2 cellular contexts compared by ENCODE assay signal in genomic region chr19:49461130-49461529, GRCh38. TPM values are rescaled to one million over a fixed set of nuclear protein-coding genes. Genes with fewer than 3 reads are reported as not detected.
"Had no signal": no experiment of that assay in that cellular context is flagged by ENCODE, and none has a peak within 500 bp of the region (broad histone marks: within the 10 kb centered on the region; RNA-seq: fewer than 3 reads in every experiment).

No MANE protein-coding gene starts in this region.

RNA-seq across cellular contexts. Expression of gene SLC17A7, which starts 19.8 kb away (rescaled TPM):
- total RNA-seq: IMR-90 had no signal
- polyA plus RNA-seq: IgD-negative memory B cell had no signal
